ENCODE assay signal across 18 cellular contexts in genomic region chr20:25218492-25218891, GRCh38. TPM values are rescaled to one million over a fixed set of nuclear protein-coding genes. Genes with fewer than 3 reads are reported as not detected.
DNase-seq lines count a peak whose midpoint lies in the region; ATAC-seq, FAIRE-seq and TF ChIP-seq lines count a peak whose summit lies in the region.
"Had no signal": no experiment of that assay in that cellular context is flagged by ENCODE, and none has a peak within 500 bp of the region (broad histone marks: within the 10 kb centered on the region; RNA-seq: fewer than 3 reads in every experiment).

No MANE protein-coding gene starts in this region.

- H3K4me3 ChIP-seq in HepG2 (replicated peaks in 1 of 3; ENCODE audit: insufficient read depth in 1 of 3, low read depth in 2 of 3, low read length in 3 of 3) (no peak overlapping the region), right lobe of liver (no peak overlapping the region), stomach (no peak overlapping the region)
- H3K4me3 ChIP-seq: BLaER1, GM12878, GM23248 had no signal

- H3K4me1 Mint-ChIP-seq in activated T-cell treated with anti-CD3 and anti-CD28 coated beads, Interleukin-2, amount 50 U/mL, for 24 hours (ENCODE audit: low read depth), result peaks cover 9% of the 10 kb centered on the region
- peaks cover 5% of the 10 kb centered on the region for H3K4me1 Mint-ChIP-seq in activated naive CD8-positive, alpha-beta T cell treated with anti-CD3 and anti-CD28 coated beads for 36 hours

- H3K4me2 ChIP-seq in HepG2 (ENCODE audit: low read depth, low read length), result no peak overlapping the region

- H3K79me2 ChIP-seq in HepG2 (ENCODE audit: insufficient read depth, low read length), result no peaks in the 10 kb centered on the region

- no peaks in the 10 kb centered on the region for H3K27me3 ChIP-seq in HepG2 (ENCODE audit: control insufficient read depth in 1 of 2, insufficient read depth in 2 of 2, low read length in 2 of 2)
- no peaks in the 10 kb centered on the region for H3K27me3 ChIP-seq in right lobe of liver
- no peaks in the 10 kb centered on the region for H3K27me3 ChIP-seq in stomach
- H3K27me3 ChIP-seq: BLaER1 had no signal

- FAIRE-seq in HepG2 (lab: Jason Lieb, UNC), result no peak
- FAIRE-seq: GM12878, GM18507, H54 had no signal

- no peaks in the 10 kb centered on the region for H3K27me3 Mint-ChIP-seq in activated T-cell treated with anti-CD3 and anti-CD28 coated beads, Interleukin-2, amount 50 U/mL, for 24 hours
- no peaks in the 10 kb centered on the region for H3K27me3 Mint-ChIP-seq in activated naive CD8-positive, alpha-beta T cell treated with anti-CD3 and anti-CD28 coated beads for 36 hours
- H3K27me3 Mint-ChIP-seq: CD4-positive, CD25-positive, alpha-beta regulatory T cell had no signal

- no peak overlapping the region for H3K9ac ChIP-seq in HepG2 (ENCODE audit: insufficient read depth, low read depth, low read length)
- H3K9ac ChIP-seq: GM23248 had no signal

- no TSS peak for BruUV-seq in HepG2 (replicated peaks; lab: Mats Ljungman, UMichigan)

- CTCF ChIA-PET in HepG2 (lab: Yijun Ruan, JAX; ENCODE audit: low intra/inter-chr PET ratio, low total read pairs), result no interaction called here

- H3K36me3 ChIP-seq in HepG2 (replicated peaks in 1 of 2; ENCODE audit: control insufficient read depth in 1 of 2, insufficient read depth in 2 of 2, low read length in 2 of 2) (peaks cover 39 to 73% of the 10 kb centered on the region in 2 experiments), right lobe of liver (peaks cover 0 to 20% (median 2%) of the 10 kb centered on the region in 4 donors), stomach (peaks cover 41 to 98% (median 81%) of the 10 kb centered on the region in 4 donors)

- no peak for ATAC-seq in HepG2
- no peak for ATAC-seq in right lobe of liver
- ATAC-seq in HG02970 (IDR thresholded peaks at IDR 0.05; ENCODE audit: low FRiP score, unreplicated experiment), result no peak
- ATAC-seq: GM12878 had no signal

- H3K9me3 ChIP-seq in HepG2 (ENCODE audit: low read length), result no peaks in the 10 kb centered on the region
- H3K9me3 ChIP-seq in right lobe of liver, result no peaks in the 10 kb centered on the region
- no peaks in the 10 kb centered on the region for H3K9me3 ChIP-seq in stomach
- H3K9me3 ChIP-seq: BLaER1 had no signal

- TF ChIP-seq EP300 in HepG2 (IDR thresholded peaks at IDR 0.05; ENCODE audit: low read depth in 2 of 2, low read length in 2 of 2) (no peak), HepG2 (CRISPR knock-in tag; IDR thresholded peaks at IDR 0.05; ENCODE audit: borderline replicate concordance) (no peak), stomach (IDR thresholded peaks at IDR 0.05) (no peak)

- no peaks in the 10 kb centered on the region for H3K9me3 Mint-ChIP-seq in activated T-cell treated with anti-CD3 and anti-CD28 coated beads, Interleukin-2, amount 50 U/mL, for 24 hours
- no peaks in the 10 kb centered on the region for H3K9me3 Mint-ChIP-seq in activated naive CD8-positive, alpha-beta T cell treated with anti-CD3 and anti-CD28 coated beads for 36 hours
- H3K9me3 Mint-ChIP-seq: CD4-positive, CD25-positive, alpha-beta regulatory T cell had no signal

- peaks cover 72% of the 10 kb centered on the region for H3K36me3 Mint-ChIP-seq in activated T-cell treated with anti-CD3 and anti-CD28 coated beads, Interleukin-2, amount 50 U/mL, for 24 hours (ENCODE audit: low read depth)
- H3K36me3 Mint-ChIP-seq in activated naive CD8-positive, alpha-beta T cell treated with anti-CD3 and anti-CD28 coated beads for 36 hours, result peaks cover 5% of the 10 kb centered on the region

- H3K4me1 ChIP-seq in HepG2 (ENCODE audit: insufficient read depth, low read length) (peaks cover 23% of the 10 kb centered on the region), right lobe of liver (no peaks in the 10 kb centered on the region), stomach (peaks cover 0 to 13% (median 6%) of the 10 kb centered on the region in 4 donors)

- H3K27ac Mint-ChIP-seq in activated T-cell treated with anti-CD3 and anti-CD28 coated beads, Interleukin-2, amount 50 U/mL, for 24 hours, result no peak overlapping the region
- H3K27ac Mint-ChIP-seq in activated naive CD8-positive, alpha-beta T cell treated with anti-CD3 and anti-CD28 coated beads for 36 hours, result no peak overlapping the region

- no peak overlapping the region for H3K4me3 Mint-ChIP-seq in activated T-cell treated with anti-CD3 and anti-CD28 coated beads, Interleukin-2, amount 50 U/mL, for 24 hours
- H3K4me3 Mint-ChIP-seq in activated naive CD8-positive, alpha-beta T cell treated with anti-CD3 and anti-CD28 coated beads for 36 hours, result no peak overlapping the region
- H3K4me3 Mint-ChIP-seq: CD4-positive, CD25-positive, alpha-beta regulatory T cell had no signal

- TF ChIP-seq POLR2A in HepG2 (IDR thresholded peaks at IDR 0.05; ENCODE audit: insufficient read depth in 1 of 2, low read depth in 2 of 2, low read length in 2 of 2), result no peak
- TF ChIP-seq POLR2A in right lobe of liver (IDR thresholded peaks at IDR 0.05), result no peak
- TF ChIP-seq POLR2A in stomach (IDR thresholded peaks at IDR 0.05), result no peak

- no peak overlapping the region for H3K27ac ChIP-seq in HepG2 (ENCODE audit: extremely low read length, insufficient read depth, low read length)
- H3K27ac ChIP-seq in right lobe of liver, result no peak overlapping the region
- H3K27ac ChIP-seq in stomach, result no peak overlapping the region
- H3K27ac ChIP-seq: 22Rv1, GM23248 had no signal

- 98% methylated on average over 12 of the region's 12 CpGs for WGBS in HepG2 (ENCODE audit: low lambda C conversion rate)
- no CpG with 5 or more reads among the region's 12 CpGs for WGBS in right lobe of liver (ENCODE audit: insufficient coverage, low coverage, low lambda C conversion rate, missing lambda C conversion rate)
- WGBS in stomach, 5 donors, result 79 to 91% (median 84%) methylated on average over 7 to 12 of the region's 12 CpGs

- POLR2A ChIA-PET in HepG2 (lab: Yijun Ruan, JAX), result interaction anchor here (1.1 to 1.9 kb wide), 2 partner anchors 14 to 29 kb away, joined by 3 to 6 read pairs; partner anchors contain the start of gene PYGB

- H2AFZ ChIP-seq in HepG2 (ENCODE audit: low read length), result no peak overlapping the region
- H2AFZ ChIP-seq: GM23248 had no signal

- in situ Hi-C loops in HepG2 (cut with HindIII; ENCODE audit: extremely low pct_ligation_motif_present, low pct_unique_long_range_greater_than_20kb), result no loop called here

- H4K20me1 ChIP-seq in HepG2 (ENCODE audit: insufficient read depth, low read length), result no peaks in the 10 kb centered on the region

- TF ChIP-seq CTCF in HepG2 (CRISPR knock-in tag; IDR thresholded peaks at IDR 0.05) (no peak), right lobe of liver (IDR thresholded peaks at IDR 0.05) (no peak), stomach (IDR thresholded peaks at IDR 0.05) (no peak)

- TF ChIP-seq RAD21 in HepG2 (CRISPR knock-in tag; IDR thresholded peaks at IDR 0.05), result no peak

- peak; percentile 2 for DNase-seq in activated T-cell treated with anti-CD3 and anti-CD28 coated beads, Interleukin-2, amount 50 U/mL, for 24 hours
- no peak for DNase-seq in activated T-cell treated with anti-CD3 and anti-CD28 coated beads, Interleukin-2, amount 50 U/mL, for 1 hour
- DNase-seq in HepG2 (ENCODE audit: low spot score) (no peak), right lobe of liver (no peak), mesenteric fat pad (ENCODE audit: low spot score) (peak; percentile 83), stomach (peak; percentile 17)
- no peak for DNase-seq in activated naive CD8-positive, alpha-beta T cell treated with anti-CD3 and anti-CD28 coated beads for 36 hours
- DNase-seq: AML-193; CD4-positive, CD25-positive, alpha-beta regulatory T cell; DMS 273 treated with DMSO at 0.1 percent for 48 hours; DMS79; GM23248 had no signal

- intact Hi-C loops in HepG2 (cut with micrococcal nuclease; ENCODE audit: unreplicated experiment), result no loop called here
- intact Hi-C loops in right lobe of liver (cut with DNase I), result no loop called here
- intact Hi-C loops in stomach (cut with DNase I; ENCODE audit: low total_unique reads), result no loop called here

RNA-seq across cellular contexts. Expression of gene ENTPD6, which starts 23.0 kb away (rescaled TPM):
- total RNA-seq in HepG2 (2016; rRNA removed; fragmentation: Illumina TruSeq; extraction: Trizol), result 98.4 and 164 TPM in 2 replicates
- total RNA-seq in HepG2 (2016; cell fraction: cytosol; rRNA removed; fragmentation: Illumina TruSeq; extraction: Trizol; ENCODE audit: low read depth), result 67.6 and 72.5 TPM in 2 replicates
- 90.5 and 177 TPM in 2 replicates for total RNA-seq in HepG2 (2016; cell fraction: insoluble cytoplasmic fraction; rRNA removed; fragmentation: Illumina TruSeq; extraction: Trizol)
- total RNA-seq in HepG2 (2016; cell fraction: membrane; rRNA removed; fragmentation: Illumina TruSeq; extraction: Trizol), result 139 and 152 TPM in 2 replicates
- total RNA-seq in HepG2 (2016; cell fraction: nucleus; rRNA removed; fragmentation: Illumina TruSeq; extraction: Trizol), result 149 and 161 TPM in 2 replicates
- polyA plus RNA-seq in HepG2 (2011; rRNA removed), result 172 and 221 TPM in 2 replicates
- polyA plus RNA-seq in HepG2 (2011; cell fraction: cytosol; rRNA removed), result 185 and 213 TPM in 2 replicates
- polyA plus RNA-seq in HepG2 (2011; cell fraction: nucleus; rRNA removed), result 538 and 633 TPM in 2 replicates
- polyA plus RNA-seq in HepG2 (2012), result 90.9 and 112 TPM in 2 replicates
- 59.4 and 67.7 TPM in 2 replicates for polyA plus RNA-seq in HepG2 (2016; cell fraction: cytosol; fragmentation: Illumina TruSeq; extraction: Trizol; ENCODE audit: low read depth)
- 85.6 and 91.9 TPM in 2 replicates for polyA plus RNA-seq in HepG2 (2016; cell fraction: insoluble cytoplasmic fraction; fragmentation: Illumina TruSeq; extraction: Trizol; ENCODE audit: low read depth)
- 104 and 119 TPM in 2 replicates for polyA plus RNA-seq in HepG2 (2016; cell fraction: membrane; fragmentation: Illumina TruSeq; extraction: Trizol; ENCODE audit: low read depth)
- 320 and 321 TPM in 2 replicates for polyA plus RNA-seq in HepG2 (2016; cell fraction: nucleus; fragmentation: Illumina TruSeq; extraction: Trizol; ENCODE audit: insufficient read depth, low read depth)
- polyA minus RNA-seq in HepG2 (2011; rRNA and poly(A)+ RNA removed; ENCODE audit: low replicate concordance), result 25.3 and 228 TPM in 2 replicates
- 56.6 and 60.3 TPM in 2 replicates for polyA minus RNA-seq in HepG2 (2011; cell fraction: cytosol; rRNA and poly(A)+ RNA removed)
- polyA minus RNA-seq in HepG2 (2011; cell fraction: nucleus; rRNA and poly(A)+ RNA removed), result 98.2 and 106 TPM in 2 replicates
- total RNA-seq in right lobe of liver, result 10 to 100 TPM; 28.8 to 48.4 (median 34.6) TPM
- 54.3 TPM for total RNA-seq in mesenteric fat pad
- total RNA-seq in stomach, result 100 to 1,000 TPM in 3 of 5 donors, 10 to 100 TPM in 2; 44.2 to 110 (median 104) TPM
- polyA plus RNA-seq in stomach, result 10 to 100 TPM; 38.5 to 56.6 (median 40.7) TPM
- 10 to 100 TPM; 35.2 to 40.2 TPM for total RNA-seq in activated naive CD8-positive, alpha-beta T cell treated with anti-CD3 and anti-CD28 coated beads for 36 hours

RNA-seq across cellular contexts. Expression of gene PYGB, which starts 29.4 kb away (rescaled TPM):
- total RNA-seq in HepG2 (2016; rRNA removed; fragmentation: Illumina TruSeq; extraction: Trizol) (82.0 and 86.3 TPM in 2 replicates), right lobe of liver (10 to 100 TPM in 3 of 6 experiments, 1 to 10 TPM in 3; 6.6 to 27.4 (median 13.2) TPM), mesenteric fat pad (121 TPM), stomach (100 to 1,000 TPM in 2 of 5 donors, 10 to 100 TPM in 3; 34.4 to 116 (median 78.8) TPM)
- 5.4 and 6.5 TPM in 2 replicates for total RNA-seq in HepG2 (2016; cell fraction: cytosol; rRNA removed; fragmentation: Illumina TruSeq; extraction: Trizol; ENCODE audit: low read depth)
- total RNA-seq in HepG2 (2016; cell fraction: insoluble cytoplasmic fraction; rRNA removed; fragmentation: Illumina TruSeq; extraction: Trizol), result 69.1 and 89.6 TPM in 2 replicates
- 18.0 and 19.5 TPM in 2 replicates for total RNA-seq in HepG2 (2016; cell fraction: membrane; rRNA removed; fragmentation: Illumina TruSeq; extraction: Trizol)
- total RNA-seq in HepG2 (2016; cell fraction: nucleus; rRNA removed; fragmentation: Illumina TruSeq; extraction: Trizol), result 59.8 and 63.0 TPM in 2 replicates
- polyA plus RNA-seq in HepG2 (2011; rRNA removed) (24.2 and 37.5 TPM in 2 replicates), stomach (10 to 100 TPM; 23.1 to 34.0 (median 28.8) TPM)
- 24.4 and 27.4 TPM in 2 replicates for polyA plus RNA-seq in HepG2 (2011; cell fraction: cytosol; rRNA removed)
- polyA plus RNA-seq in HepG2 (2011; cell fraction: nucleus; rRNA removed), result 111 and 112 TPM in 2 replicates
- polyA plus RNA-seq in HepG2 (2012), result 26.9 and 46.5 TPM in 2 replicates
- 3.5 TPM in 2 replicates for polyA plus RNA-seq in HepG2 (2016; cell fraction: cytosol; fragmentation: Illumina TruSeq; extraction: Trizol; ENCODE audit: low read depth)
- polyA plus RNA-seq in HepG2 (2016; cell fraction: insoluble cytoplasmic fraction; fragmentation: Illumina TruSeq; extraction: Trizol; ENCODE audit: low read depth), result 45.7 and 58.6 TPM in 2 replicates
- 7.2 and 9.8 TPM in 2 replicates for polyA plus RNA-seq in HepG2 (2016; cell fraction: membrane; fragmentation: Illumina TruSeq; extraction: Trizol; ENCODE audit: low read depth)
- 79.7 and 85.5 TPM in 2 replicates for polyA plus RNA-seq in HepG2 (2016; cell fraction: nucleus; fragmentation: Illumina TruSeq; extraction: Trizol; ENCODE audit: insufficient read depth, low read depth)
- 26.5 and 80.5 TPM in 2 replicates for polyA minus RNA-seq in HepG2 (2011; rRNA and poly(A)+ RNA removed; ENCODE audit: low replicate concordance)
- 36.1 and 38.1 TPM in 2 replicates for polyA minus RNA-seq in HepG2 (2011; cell fraction: cytosol; rRNA and poly(A)+ RNA removed)
- polyA minus RNA-seq in HepG2 (2011; cell fraction: nucleus; rRNA and poly(A)+ RNA removed), result 27.9 and 31.3 TPM in 2 replicates
- total RNA-seq in activated naive CD8-positive, alpha-beta T cell treated with anti-CD3 and anti-CD28 coated beads for 36 hours, result 10 to 100 TPM; 30.3 to 31.0 TPM

Comparison
In these comparisons a context has a peak if more than half of its experiments do, and no peak if none do; other contexts are left out.
1. DNase-seq: peak in activated T-cell treated with anti-CD3 and anti-CD28 coated beads, Interleukin-2, amount 50 U/mL, for 24 hours (single experiment), mesenteric fat pad (single experiment) and stomach (single experiment); none in activated T-cell treated with anti-CD3 and anti-CD28 coated beads, Interleukin-2, amount 50 U/mL, for 1 hour (single experiment), HepG2 (single experiment), right lobe of liver (0 of 3) and activated naive CD8-positive, alpha-beta T cell treated with anti-CD3 and anti-CD28 coated beads for 36 hours (single experiment).